ENCODE assay signal across 1 cellular context in the genomic region with DNA sequence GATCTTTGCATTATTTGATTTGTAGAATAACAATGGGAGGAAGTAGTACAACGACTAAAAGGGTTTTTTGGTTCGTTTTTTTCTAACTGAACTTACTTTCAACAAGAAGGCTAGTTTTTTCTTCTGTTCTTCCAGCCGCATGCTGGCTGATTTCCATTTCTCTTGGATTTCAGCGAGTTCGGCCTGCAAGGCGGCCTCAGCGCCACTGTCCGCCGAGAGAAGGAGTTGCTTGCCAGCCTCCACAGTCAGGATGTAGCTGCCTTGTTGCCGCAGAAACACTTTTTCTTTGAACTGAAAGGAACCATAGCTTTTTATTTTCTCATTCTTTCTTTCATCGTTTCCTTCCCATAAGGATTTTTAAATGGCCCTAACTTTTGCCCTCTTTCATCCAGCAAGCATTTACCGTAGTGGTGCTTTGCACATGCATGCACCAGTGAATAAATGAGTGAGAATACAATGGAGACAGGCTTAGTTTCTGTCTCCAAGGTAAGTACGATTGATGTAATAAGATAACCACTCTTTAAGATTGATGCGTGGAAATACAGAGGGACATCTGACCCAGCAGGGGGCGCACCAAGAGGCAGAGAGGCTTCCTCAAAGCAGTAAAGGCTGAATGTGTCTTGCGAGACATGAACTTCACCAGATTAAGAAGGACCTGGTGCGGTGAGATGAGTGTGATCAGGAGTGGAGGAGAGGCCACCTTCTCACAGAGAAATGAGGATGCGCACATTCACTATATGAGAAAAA.
TF ChIP-seq lines count a peak whose summit lies in the region.

No MANE protein-coding gene starts in this region.

TF ChIP-seq in K562, 482 proteins besides CTCF, POLR2A, EP300 and RAD21 (continued from another document):
- TF ChIP-seq ELF1 (tag; IDR thresholded peaks at IDR 0.05) (no peak), MCM7 (IDR thresholded peaks at IDR 0.05) (no peak), SMC3 (conservative IDR thresholded peaks at IDR 0.05; ENCODE audit: insufficient read depth, low read depth, low read length) (peak; percentile 58), TAF15 (IDR thresholded peaks at IDR 0.05; ENCODE audit: low read depth, low read length) (no peak), BMI1 (IDR thresholded peaks at IDR 0.05; ENCODE audit: low read length) (no peak), ETV5 (CRISPR knock-in tag; IDR thresholded peaks at IDR 0.05; ENCODE audit: low read depth) (no peak), MBD2 (IDR thresholded peaks at IDR 0.05; ENCODE audit: borderline replicate concordance, low read depth) (no peak), MEF2D (tag; conservative IDR thresholded peaks at IDR 0.05; ENCODE audit: low read depth) (no peak), TARDBP (IDR thresholded peaks at IDR 0.05) (no peak), ZSCAN29 (IDR thresholded peaks at IDR 0.05) (no peak), KDM2B (CRISPR knock-in tag; IDR thresholded peaks at IDR 0.05) (no peak), CXXC5 (CRISPR knock-in tag; IDR thresholded peaks at IDR 0.05) (no peak), MIER1 (IDR thresholded peaks at IDR 0.05; ENCODE audit: low read depth) (no peak), PML (IDR thresholded peaks at IDR 0.05; ENCODE audit: low read length) (no peak), ELF2 (CRISPR knock-in tag; IDR thresholded peaks at IDR 0.05) (no peak), EWSR1 (IDR thresholded peaks at IDR 0.05; ENCODE audit: borderline replicate concordance, low read depth, partially characterized antibody) (no peak), RCOR1 (IDR thresholded peaks at IDR 0.05; ENCODE audit: borderline replicate concordance in 1 of 2, low read depth in 2 of 2, low read length in 2 of 2) (0 out of 4 replicates have a peak, but pooled peaks of 1 of the 2 experiments have one; percentile 14)
- TF ChIP-seq, protein P1, sequence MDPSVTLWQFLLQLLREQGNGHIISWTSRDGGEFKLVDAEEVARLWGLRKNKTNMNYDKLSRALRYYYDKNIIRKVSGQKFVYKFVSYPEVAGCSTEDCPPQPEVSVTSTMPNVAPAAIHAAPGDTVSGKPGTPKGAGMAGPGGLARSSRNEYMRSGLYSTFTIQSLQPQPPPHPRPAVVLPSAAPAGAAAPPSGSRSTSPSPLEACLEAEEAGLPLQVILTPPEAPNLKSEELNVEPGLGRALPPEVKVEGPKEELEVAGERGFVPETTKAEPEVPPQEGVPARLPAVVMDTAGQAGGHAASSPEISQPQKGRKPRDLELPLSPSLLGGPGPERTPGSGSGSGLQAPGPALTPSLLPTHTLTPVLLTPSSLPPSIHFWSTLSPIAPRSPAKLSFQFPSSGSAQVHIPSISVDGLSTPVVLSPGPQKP (CRISPR knock-in tag; IDR thresholded peaks at IDR 0.05), result no peak
- TF ChIP-seq, protein P2, sequence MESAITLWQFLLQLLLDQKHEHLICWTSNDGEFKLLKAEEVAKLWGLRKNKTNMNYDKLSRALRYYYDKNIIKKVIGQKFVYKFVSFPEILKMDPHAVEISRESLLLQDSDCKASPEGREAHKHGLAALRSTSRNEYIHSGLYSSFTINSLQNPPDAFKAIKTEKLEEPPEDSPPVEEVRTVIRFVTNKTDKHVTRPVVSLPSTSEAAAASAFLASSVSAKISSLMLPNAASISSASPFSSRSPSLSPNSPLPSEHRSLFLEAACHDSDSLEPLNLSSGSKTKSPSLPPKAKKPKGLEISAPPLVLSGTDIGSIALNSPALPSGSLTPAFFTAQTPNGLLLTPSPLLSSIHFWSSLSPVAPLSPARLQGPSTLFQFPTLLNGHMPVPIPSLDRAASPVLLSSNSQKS (CRISPR knock-in tag; IDR thresholded peaks at IDR 0.05), result no peak
- TF ChIP-seq, protein P3, sequence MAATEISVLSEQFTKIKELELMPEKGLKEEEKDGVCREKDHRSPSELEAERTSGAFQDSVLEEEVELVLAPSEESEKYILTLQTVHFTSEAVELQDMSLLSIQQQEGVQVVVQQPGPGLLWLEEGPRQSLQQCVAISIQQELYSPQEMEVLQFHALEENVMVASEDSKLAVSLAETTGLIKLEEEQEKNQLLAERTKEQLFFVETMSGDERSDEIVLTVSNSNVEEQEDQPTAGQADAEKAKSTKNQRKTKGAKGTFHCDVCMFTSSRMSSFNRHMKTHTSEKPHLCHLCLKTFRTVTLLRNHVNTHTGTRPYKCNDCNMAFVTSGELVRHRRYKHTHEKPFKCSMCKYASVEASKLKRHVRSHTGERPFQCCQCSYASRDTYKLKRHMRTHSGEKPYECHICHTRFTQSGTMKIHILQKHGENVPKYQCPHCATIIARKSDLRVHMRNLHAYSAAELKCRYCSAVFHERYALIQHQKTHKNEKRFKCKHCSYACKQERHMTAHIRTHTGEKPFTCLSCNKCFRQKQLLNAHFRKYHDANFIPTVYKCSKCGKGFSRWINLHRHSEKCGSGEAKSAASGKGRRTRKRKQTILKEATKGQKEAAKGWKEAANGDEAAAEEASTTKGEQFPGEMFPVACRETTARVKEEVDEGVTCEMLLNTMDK (IDR thresholded peaks at IDR 0.05; ENCODE audit: borderline replicate concordance, insufficient read depth, low read depth, low read length, poor library complexity, severe bottlenecking), result peak; percentile 81
- TF ChIP-seq, protein P4, sequence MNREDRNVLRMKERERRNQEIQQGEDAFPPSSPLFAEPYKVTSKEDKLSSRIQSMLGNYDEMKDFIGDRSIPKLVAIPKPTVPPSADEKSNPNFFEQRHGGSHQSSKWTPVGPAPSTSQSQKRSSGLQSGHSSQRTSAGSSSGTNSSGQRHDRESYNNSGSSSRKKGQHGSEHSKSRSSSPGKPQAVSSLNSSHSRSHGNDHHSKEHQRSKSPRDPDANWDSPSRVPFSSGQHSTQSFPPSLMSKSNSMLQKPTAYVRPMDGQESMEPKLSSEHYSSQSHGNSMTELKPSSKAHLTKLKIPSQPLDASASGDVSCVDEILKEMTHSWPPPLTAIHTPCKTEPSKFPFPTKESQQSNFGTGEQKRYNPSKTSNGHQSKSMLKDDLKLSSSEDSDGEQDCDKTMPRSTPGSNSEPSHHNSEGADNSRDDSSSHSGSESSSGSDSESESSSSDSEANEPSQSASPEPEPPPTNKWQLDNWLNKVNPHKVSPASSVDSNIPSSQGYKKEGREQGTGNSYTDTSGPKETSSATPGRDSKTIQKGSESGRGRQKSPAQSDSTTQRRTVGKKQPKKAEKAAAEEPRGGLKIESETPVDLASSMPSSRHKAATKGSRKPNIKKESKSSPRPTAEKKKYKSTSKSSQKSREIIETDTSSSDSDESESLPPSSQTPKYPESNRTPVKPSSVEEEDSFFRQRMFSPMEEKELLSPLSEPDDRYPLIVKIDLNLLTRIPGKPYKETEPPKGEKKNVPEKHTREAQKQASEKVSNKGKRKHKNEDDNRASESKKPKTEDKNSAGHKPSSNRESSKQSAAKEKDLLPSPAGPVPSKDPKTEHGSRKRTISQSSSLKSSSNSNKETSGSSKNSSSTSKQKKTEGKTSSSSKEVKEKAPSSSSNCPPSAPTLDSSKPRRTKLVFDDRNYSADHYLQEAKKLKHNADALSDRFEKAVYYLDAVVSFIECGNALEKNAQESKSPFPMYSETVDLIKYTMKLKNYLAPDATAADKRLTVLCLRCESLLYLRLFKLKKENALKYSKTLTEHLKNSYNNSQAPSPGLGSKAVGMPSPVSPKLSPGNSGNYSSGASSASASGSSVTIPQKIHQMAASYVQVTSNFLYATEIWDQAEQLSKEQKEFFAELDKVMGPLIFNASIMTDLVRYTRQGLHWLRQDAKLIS (CRISPR knock-in tag; IDR thresholded peaks at IDR 0.05), result no peak
